ENCODE assay signal across 1 cellular context in genomic region chr1:30718636-30719405, GRCh38.
TF ChIP-seq lines count a peak whose summit lies in the region.

No MANE protein-coding gene starts in this region.

TF ChIP-seq in HepG2, 621 proteins besides CTCF, POLR2A, EP300 and RAD21 (continued from another document):
- TF ChIP-seq ZC3H4 (CRISPR knock-in tag; IDR thresholded peaks at IDR 0.05; ENCODE audit: borderline replicate concordance) (no peak), ZNF615 (CRISPR knock-in tag; IDR thresholded peaks at IDR 0.05; ENCODE audit: borderline replicate concordance) (0 out of 2 replicates have a peak, but pooled peaks have one; percentile 43), ZNF441 (CRISPR knock-in tag; IDR thresholded peaks at IDR 0.05; ENCODE audit: borderline replicate concordance) (peak; percentile 71), ZNF256 (CRISPR knock-in tag; conservative IDR thresholded peaks at IDR 0.05) (peak; percentile 32; the same call in 1 of the 2 replicates), ZNF552 (CRISPR knock-in tag; IDR thresholded peaks at IDR 0.05; ENCODE audit: borderline replicate concordance) (peak; percentile 54; the same call in 1 of the 2 replicates), THAP7 (CRISPR knock-in tag; IDR thresholded peaks at IDR 0.05) (peak; percentile 57; the same call in 1 of the 2 replicates), ZBTB21 (CRISPR knock-in tag; IDR thresholded peaks at IDR 0.05) (peak; percentile 82), BRF2 (CRISPR knock-in tag; IDR thresholded peaks at IDR 0.05) (peak; percentile 53; the same call in 1 of the 2 replicates), KLF15 (CRISPR knock-in tag; IDR thresholded peaks at IDR 0.05; ENCODE audit: borderline replicate concordance) (peak; percentile 93; the same call in 1 of the 2 replicates), ZNF607 (CRISPR knock-in tag; IDR thresholded peaks at IDR 0.05; ENCODE audit: borderline replicate concordance) (peak; percentile 94; the same call in 1 of the 2 replicates), ZBTB7B (CRISPR knock-in tag; IDR thresholded peaks at IDR 0.05) (peak; percentile 95), AHR (CRISPR knock-in tag; IDR thresholded peaks at IDR 0.05) (no peak), ZFP41 (CRISPR knock-in tag; IDR thresholded peaks at IDR 0.05; ENCODE audit: borderline replicate concordance) (peak; percentile 63; the same call in 1 of the 2 replicates), ZNF34 (CRISPR knock-in tag; IDR thresholded peaks at IDR 0.05; ENCODE audit: borderline replicate concordance) (0 out of 2 replicates have a peak, but pooled peaks have one; percentile 41), FLYWCH1 (CRISPR knock-in tag; IDR thresholded peaks at IDR 0.05) (no peak), HDAC6 (IDR thresholded peaks at IDR 0.05; ENCODE audit: low read depth, low read length) (no peak), ZNF253 (CRISPR knock-in tag; IDR thresholded peaks at IDR 0.05; ENCODE audit: borderline replicate concordance) (peak; percentile 92; the same call in 1 of the 2 replicates), ZNF260 (CRISPR knock-in tag; IDR thresholded peaks at IDR 0.05; ENCODE audit: borderline replicate concordance, low read depth) (no peak), ZKSCAN5 (CRISPR knock-in tag; IDR thresholded peaks at IDR 0.05) (no peak), MTF1 (CRISPR knock-in tag; IDR thresholded peaks at IDR 0.05) (no peak), TAF1 (CRISPR knock-in tag; IDR thresholded peaks at IDR 0.05) (peak; percentile 65), ATF7-NPFF (CRISPR knock-in tag; IDR thresholded peaks at IDR 0.05; ENCODE audit: low read depth) (no peak), IKZF4 (CRISPR knock-in tag; IDR thresholded peaks at IDR 0.05; ENCODE audit: borderline replicate concordance, low read depth, not compliant biosample characterization) (peak; percentile 92), CREB1 (IDR thresholded peaks at IDR 0.05) (peak; percentile 78), CREB1 (CRISPR knock-in tag; IDR thresholded peaks at IDR 0.05) (peak; percentile 80), ZNF777 (CRISPR knock-in tag; IDR thresholded peaks at IDR 0.05) (peak; percentile 99), ZBTB4 (CRISPR knock-in tag; IDR thresholded peaks at IDR 0.05; ENCODE audit: borderline replicate concordance) (no peak), HNRNPUL1 (IDR thresholded peaks at IDR 0.05; ENCODE audit: low read depth, low read length) (no peak)
- TF ChIP-seq, protein P1, sequence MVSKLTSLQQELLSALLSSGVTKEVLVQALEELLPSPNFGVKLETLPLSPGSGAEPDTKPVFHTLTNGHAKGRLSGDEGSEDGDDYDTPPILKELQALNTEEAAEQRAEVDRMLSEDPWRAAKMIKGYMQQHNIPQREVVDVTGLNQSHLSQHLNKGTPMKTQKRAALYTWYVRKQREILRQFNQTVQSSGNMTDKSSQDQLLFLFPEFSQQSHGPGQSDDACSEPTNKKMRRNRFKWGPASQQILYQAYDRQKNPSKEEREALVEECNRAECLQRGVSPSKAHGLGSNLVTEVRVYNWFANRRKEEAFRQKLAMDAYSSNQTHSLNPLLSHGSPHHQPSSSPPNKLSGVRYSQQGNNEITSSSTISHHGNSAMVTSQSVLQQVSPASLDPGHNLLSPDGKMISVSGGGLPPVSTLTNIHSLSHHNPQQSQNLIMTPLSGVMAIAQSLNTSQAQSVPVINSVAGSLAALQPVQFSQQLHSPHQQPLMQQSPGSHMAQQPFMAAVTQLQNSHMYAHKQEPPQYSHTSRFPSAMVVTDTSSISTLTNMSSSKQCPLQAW (CRISPR knock-in tag; IDR thresholded peaks at IDR 0.05), result peak; percentile 73
- TF ChIP-seq, protein P2, sequence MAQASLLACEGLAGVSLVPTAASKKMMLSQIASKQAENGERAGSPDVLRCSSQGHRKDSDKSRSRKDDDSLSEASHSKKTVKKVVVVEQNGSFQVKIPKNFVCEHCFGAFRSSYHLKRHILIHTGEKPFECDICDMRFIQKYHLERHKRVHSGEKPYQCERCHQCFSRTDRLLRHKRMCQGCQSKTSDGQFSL (CRISPR knock-in tag; IDR thresholded peaks at IDR 0.05), result peak; percentile 71; the same call in 1 of the 2 replicates
- TF ChIP-seq, protein P3, sequence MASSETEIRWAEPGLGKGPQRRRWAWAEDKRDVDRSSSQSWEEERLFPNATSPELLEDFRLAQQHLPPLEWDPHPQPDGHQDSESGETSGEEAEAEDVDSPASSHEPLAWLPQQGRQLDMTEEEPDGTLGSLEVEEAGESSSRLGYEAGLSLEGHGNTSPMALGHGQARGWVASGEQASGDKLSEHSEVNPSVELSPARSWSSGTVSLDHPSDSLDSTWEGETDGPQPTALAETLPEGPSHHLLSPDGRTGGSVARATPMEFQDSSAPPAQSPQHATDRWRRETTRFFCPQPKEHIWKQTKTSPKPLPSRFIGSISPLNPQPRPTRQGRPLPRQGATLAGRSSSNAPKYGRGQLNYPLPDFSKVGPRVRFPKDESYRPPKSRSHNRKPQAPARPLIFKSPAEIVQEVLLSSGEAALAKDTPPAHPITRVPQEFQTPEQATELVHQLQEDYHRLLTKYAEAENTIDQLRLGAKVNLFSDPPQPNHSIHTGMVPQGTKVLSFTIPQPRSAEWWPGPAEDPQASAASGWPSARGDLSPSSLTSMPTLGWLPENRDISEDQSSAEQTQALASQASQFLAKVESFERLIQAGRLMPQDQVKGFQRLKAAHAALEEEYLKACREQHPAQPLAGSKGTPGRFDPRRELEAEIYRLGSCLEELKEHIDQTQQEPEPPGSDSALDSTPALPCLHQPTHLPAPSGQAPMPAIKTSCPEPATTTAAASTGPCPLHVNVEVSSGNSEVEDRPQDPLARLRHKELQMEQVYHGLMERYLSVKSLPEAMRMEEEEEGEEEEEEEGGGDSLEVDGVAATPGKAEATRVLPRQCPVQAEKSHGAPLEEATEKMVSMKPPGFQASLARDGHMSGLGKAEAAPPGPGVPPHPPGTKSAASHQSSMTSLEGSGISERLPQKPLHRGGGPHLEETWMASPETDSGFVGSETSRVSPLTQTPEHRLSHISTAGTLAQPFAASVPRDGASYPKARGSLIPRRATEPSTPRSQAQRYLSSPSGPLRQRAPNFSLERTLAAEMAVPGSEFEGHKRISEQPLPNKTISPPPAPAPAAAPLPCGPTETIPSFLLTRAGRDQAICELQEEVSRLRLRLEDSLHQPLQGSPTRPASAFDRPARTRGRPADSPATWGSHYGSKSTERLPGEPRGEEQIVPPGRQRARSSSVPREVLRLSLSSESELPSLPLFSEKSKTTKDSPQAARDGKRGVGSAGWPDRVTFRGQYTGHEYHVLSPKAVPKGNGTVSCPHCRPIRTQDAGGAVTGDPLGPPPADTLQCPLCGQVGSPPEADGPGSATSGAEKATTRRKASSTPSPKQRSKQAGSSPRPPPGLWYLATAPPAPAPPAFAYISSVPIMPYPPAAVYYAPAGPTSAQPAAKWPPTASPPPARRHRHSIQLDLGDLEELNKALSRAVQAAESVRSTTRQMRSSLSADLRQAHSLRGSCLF (CRISPR knock-in tag; IDR thresholded peaks at IDR 0.05; ENCODE audit: borderline replicate concordance), result peak; percentile 79; the same call in 1 of the 2 replicates
- TF ChIP-seq, protein P4, sequence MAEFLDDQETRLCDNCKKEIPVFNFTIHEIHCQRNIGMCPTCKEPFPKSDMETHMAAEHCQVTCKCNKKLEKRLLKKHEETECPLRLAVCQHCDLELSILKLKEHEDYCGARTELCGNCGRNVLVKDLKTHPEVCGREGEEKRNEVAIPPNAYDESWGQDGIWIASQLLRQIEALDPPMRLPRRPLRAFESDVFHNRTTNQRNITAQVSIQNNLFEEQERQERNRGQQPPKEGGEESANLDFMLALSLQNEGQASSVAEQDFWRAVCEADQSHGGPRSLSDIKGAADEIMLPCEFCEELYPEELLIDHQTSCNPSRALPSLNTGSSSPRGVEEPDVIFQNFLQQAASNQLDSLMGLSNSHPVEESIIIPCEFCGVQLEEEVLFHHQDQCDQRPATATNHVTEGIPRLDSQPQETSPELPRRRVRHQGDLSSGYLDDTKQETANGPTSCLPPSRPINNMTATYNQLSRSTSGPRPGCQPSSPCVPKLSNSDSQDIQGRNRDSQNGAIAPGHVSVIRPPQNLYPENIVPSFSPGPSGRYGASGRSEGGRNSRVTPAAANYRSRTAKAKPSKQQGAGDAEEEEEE (CRISPR knock-in tag; IDR thresholded peaks at IDR 0.05; ENCODE audit: borderline replicate concordance), result no peak; the same call in 1 of the 2 replicates
